In the genomic region with DNA sequence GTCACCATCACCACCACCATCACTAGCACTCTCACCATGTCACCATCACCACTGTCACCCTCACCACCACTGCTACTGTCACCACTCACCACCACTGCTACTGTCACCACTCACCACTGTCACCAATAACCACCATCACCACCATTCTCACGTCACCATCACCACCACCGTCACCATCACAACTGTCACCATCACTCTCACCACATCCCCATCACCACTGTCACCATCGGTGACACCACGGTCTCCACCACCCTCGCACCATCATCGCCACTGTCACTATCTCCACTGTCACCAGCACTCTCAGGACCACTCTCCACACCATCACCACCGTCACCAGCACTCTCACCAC, we compare ENCODE assay signal across 16 cellular contexts.
A peak's percentile ranks its signal among the peaks of the same experiment; 100 is the strongest.
DNase-seq lines count a peak whose midpoint lies in the region; ATAC-seq and TF ChIP-seq lines count a peak whose summit lies in the region.
"Had no signal": no experiment of that assay in that cellular context is flagged by ENCODE, and none has a peak within 500 bp of the region (broad histone marks: within the 10 kb centered on the region; RNA-seq: fewer than 3 reads in every experiment).

No MANE protein-coding gene starts in this region.

- no peak overlapping the region for H3K9ac ChIP-seq in BLaER1

- H4K20me1 ChIP-seq in BLaER1, result peaks cover 43% of the 10 kb centered on the region

- peak overlapping the region; percentile 35 for H3K4me3 Mint-ChIP-seq in central memory CD8-positive, alpha-beta T cell
- H3K4me3 Mint-ChIP-seq in nephron, result no peak overlapping the region

- H3K4me3 ChIP-seq in BLaER1 (no peak overlapping the region), HEK293 (ENCODE audit: low read depth, low read length) (no peak overlapping the region)
- H3K4me3 ChIP-seq: suprapubic skin had no signal

- 0 out of 2 replicates have a peak overlapping the region, but pooled peaks have one; percentile 84 for H3K27ac ChIP-seq in BLaER1
- no peak overlapping the region for H3K27ac ChIP-seq in HEK293 (ENCODE audit: extremely low read depth, low read depth, low read length)
- H3K27ac ChIP-seq: suprapubic skin had no signal

- H3K4me2 ChIP-seq in BLaER1, result peak overlapping the region; percentile 94

- H3K27me3 Mint-ChIP-seq in central memory CD8-positive, alpha-beta T cell, result no peaks in the 10 kb centered on the region
- no peaks in the 10 kb centered on the region for H3K27me3 Mint-ChIP-seq in nephron (ENCODE audit: low read depth)

- H3K9me3 ChIP-seq in BLaER1 (no peaks in the 10 kb centered on the region), HEK293 (ENCODE audit: control insufficient read depth, insufficient read depth, low read depth, low read length) (no peaks in the 10 kb centered on the region)
- H3K9me3 ChIP-seq: suprapubic skin had no signal

- H3K27ac Mint-ChIP-seq in central memory CD8-positive, alpha-beta T cell (ENCODE audit: low read depth), result peak overlapping the region; percentile 74
- peak overlapping the region in 2 of 3 experiments; percentile 29 to 61 for H3K27ac Mint-ChIP-seq in nephron

- POLR2A ChIA-PET in HEK293 (lab: Yijun Ruan, JAX), result no interaction called here

- H3K4me1 Mint-ChIP-seq in central memory CD8-positive, alpha-beta T cell, result peaks cover 48% of the 10 kb centered on the region
- peaks cover 77% of the 10 kb centered on the region for H3K4me1 Mint-ChIP-seq in nephron

- TF ChIP-seq CTCF in HEK293 (tag by site-specific recombination; IDR thresholded peaks at IDR 0.05) (no peak), nephron (IDR thresholded peaks at IDR 0.05; ENCODE audit: unreplicated experiment in 3 of 3) (no peak)

- peak in 1 of 2 donors; percentile 38 for DNase-seq in central memory CD8-positive, alpha-beta T cell (ENCODE audit: low spot score in 2 of 2)
- DNase-seq in NCI-H1417 treated with DMSO at 0.1 percent for 48 hours (lab: John Stamatoyannopoulos, UW) (no peak), erythroblast (lab: John Stamatoyannopoulos, UW) (no peak)
- DNase-seq: activated CD4-positive, CD25-positive, alpha-beta regulatory T cell treated with anti-CD3 and anti-CD28 coated beads, Interleukin-2, amount 50 U/mL, for 72 hours; aorta; DMS53; GOT3; KG1; left cardiac atrium; NCI-H1694 treated with DMSO at 0.1 percent for 48 hours; NCI-H748 treated with DMSO at 0.1 percent for 48 hours had no signal

- CTCF ChIA-PET in HEK293 (lab: Yijun Ruan, JAX), result no interaction called here

- H3K27me3 ChIP-seq in BLaER1, result no peaks in the 10 kb centered on the region
- H3K27me3 ChIP-seq: suprapubic skin had no signal

- H3K36me3 Mint-ChIP-seq in central memory CD8-positive, alpha-beta T cell (ENCODE audit: insufficient read depth), result peaks cover 13% of the 10 kb centered on the region
- no peaks in the 10 kb centered on the region for H3K36me3 Mint-ChIP-seq in nephron (ENCODE audit: low read depth)

- peaks cover 8% of the 10 kb centered on the region for H3K9me3 Mint-ChIP-seq in central memory CD8-positive, alpha-beta T cell
- no peaks in the 10 kb centered on the region for H3K9me3 Mint-ChIP-seq in nephron

- peak; percentile 15 for ATAC-seq in central memory CD8-positive, alpha-beta T cell (replicated peaks; ENCODE audit: extremely low read depth, poor library complexity, severe bottlenecking)
- ATAC-seq in GM18520 (IDR thresholded peaks at IDR 0.05; ENCODE audit: unreplicated experiment), result no peak
- ATAC-seq: left cardiac atrium had no signal

- H3K36me3 ChIP-seq in BLaER1 (peaks cover 9% of the 10 kb centered on the region), HEK293 (ENCODE audit: control insufficient read depth in 2 of 2, insufficient read depth in 1 of 2, low read length in 2 of 2) (no peaks in the 10 kb centered on the region)
- H3K36me3 ChIP-seq: suprapubic skin had no signal

- TF ChIP-seq POLR2A in erythroblast (IDR thresholded peaks at IDR 0.05; ENCODE audit: low read length), result no peak

- H3K4me1 ChIP-seq in BLaER1 (peaks cover 99% of the 10 kb centered on the region), HEK293 (ENCODE audit: control insufficient read depth, insufficient read depth, low read length) (no peaks in the 10 kb centered on the region)

TF ChIP-seq in HEK293, 187 proteins besides CTCF, POLR2A, EP300 and RAD21:
- TF ChIP-seq PRDM1 (tag by site-specific recombination; IDR thresholded peaks at IDR 0.05), result peak; percentile 95
- TF ChIP-seq, protein P1, sequence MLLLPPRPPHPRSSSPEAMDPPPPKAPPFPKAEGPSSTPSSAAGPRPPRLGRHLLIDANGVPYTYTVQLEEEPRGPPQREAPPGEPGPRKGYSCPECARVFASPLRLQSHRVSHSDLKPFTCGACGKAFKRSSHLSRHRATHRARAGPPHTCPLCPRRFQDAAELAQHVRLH (tag by site-specific recombination; IDR thresholded peaks at IDR 0.05), result no peak
